3 cellular contexts compared by ENCODE assay signal in the genomic region with DNA sequence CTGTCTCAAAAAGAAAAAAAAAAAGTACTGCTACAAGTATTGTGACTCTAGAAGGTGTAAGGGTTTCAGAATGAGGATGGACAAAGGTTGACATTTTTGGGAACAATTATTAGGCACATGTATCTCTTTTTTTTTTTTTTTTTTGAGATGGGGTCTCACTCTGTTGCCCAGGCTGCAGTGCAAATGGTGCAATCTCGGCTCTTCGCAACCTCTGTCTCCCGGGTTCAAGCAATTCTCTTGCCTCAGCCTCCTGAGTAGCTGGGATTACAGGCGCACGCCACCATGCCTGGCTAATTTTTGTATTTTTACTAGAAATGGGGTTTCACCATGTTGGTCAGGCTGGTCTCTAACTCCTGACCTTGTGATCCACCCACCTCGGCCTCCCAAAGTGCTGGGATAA. TPM values are rescaled to one million over a fixed set of nuclear protein-coding genes. Genes with fewer than 3 reads are reported as not detected.
DNase-seq lines count a peak whose midpoint lies in the region; ATAC-seq, FAIRE-seq and TF ChIP-seq lines count a peak whose summit lies in the region.
"Not testable (repeated sequence)": the region's sequence is repeated elsewhere in the genome, so short reads cannot be mapped to it uniquely, and the experiment has no call there.

No MANE protein-coding gene starts in this region.

- CTCF ChIA-PET in HEK293 (lab: Yijun Ruan, JAX) (interaction anchor here (1.9 kb wide), 1 partner anchor 34 kb away, joined by 4 read pairs; no protein-coding TSS in a partner anchor), K562 (lab: Yijun Ruan, JAX; ENCODE audit: low intra/inter-chr PET ratio) (interaction anchor here (0.6 kb wide), 1 partner anchor 407 kb away, joined by 3 read pairs; the partner anchor contains the start of gene HNF1A)

- H3K9me1 ChIP-seq in K562 (ENCODE audit: control insufficient read depth, insufficient read depth, low read length) = not testable (repeated sequence)

- H3K27me3 ChIP-seq in K562 (ENCODE audit: control insufficient read depth in 2 of 2, insufficient read depth in 2 of 2, low read length in 2 of 2) = not testable (repeated sequence)

- H4K20me1 ChIP-seq in K562 (replicated peaks; ENCODE audit: control insufficient read depth, insufficient read depth, low read length) = not testable (repeated sequence)

- TF ChIP-seq RAD21 in K562 (CRISPR knock-in tag; conservative IDR thresholded peaks at IDR 0.05 in 1 of 2, IDR thresholded peaks at IDR 0.05 in 1 of 2) = not testable (repeated sequence)

- H2AFZ ChIP-seq in K562 (ENCODE audit: low read depth, low read length) = not testable (repeated sequence)

- ATAC-seq in K562 = not testable (repeated sequence)

- not testable (repeated sequence) for H3K36me3 ChIP-seq in HEK293 (ENCODE audit: control insufficient read depth in 2 of 2, insufficient read depth in 1 of 2, low read length in 2 of 2); K562 (ENCODE audit: control insufficient read depth, insufficient read depth, low read length)

- intact Hi-C loops in K562 (cut with micrococcal nuclease) = not testable (repeated sequence)

- TF ChIP-seq POLR2A in K562 (conservative IDR thresholded peaks at IDR 0.05) = not testable (repeated sequence)

- WGBS in K562 (ENCODE audit: insufficient coverage, low coverage, missing lambda C conversion rate) = 20% methylated on average over 6 of the region's 6 CpGs

- H3K79me2 ChIP-seq in K562 (ENCODE audit: control insufficient read depth, insufficient read depth, low read length) = not testable (repeated sequence)

- not testable (repeated sequence) for DNase-seq in K562 (ENCODE audit: extremely low read depth in 1 of 4, low spot score in 3 of 4)
- peak; percentile 55 for DNase-seq in mesenteric fat pad (ENCODE audit: low spot score)

- not testable (repeated sequence) for BruUV-seq in K562 (replicated peaks; lab: Mats Ljungman, UMichigan)

- not testable (repeated sequence) for H3K4me2 ChIP-seq in K562 (ENCODE audit: insufficient read depth, low read length)

- in situ Hi-C loops in K562 (cut with MboI) = not testable (repeated sequence)

- not testable (repeated sequence) for TF ChIP-seq CTCF in HEK293 (tag by site-specific recombination; IDR thresholded peaks at IDR 0.05); K562 (IDR thresholded peaks at IDR 0.05 in 2 of 3, conservative IDR thresholded peaks at IDR 0.05 in 1 of 3; ENCODE audit: insufficient read depth in 2 of 3, low read depth in 1 of 3, low read length in 3 of 3)

- not testable (repeated sequence) for TF ChIP-seq EP300 in K562 (IDR thresholded peaks at IDR 0.05; ENCODE audit: low read length)

- FAIRE-seq in K562 (lab: Jason Lieb, UNC) = not testable (repeated sequence)

- POLR2A ChIA-PET in HEK293 (lab: Yijun Ruan, JAX) = interaction anchor here (0.6 to 2.5 kb wide), 2 partner anchors 15 to 42 kb away, joined by 3 to 9 read pairs; partner anchors contain the start of gene RNF34
- POLR2A ChIA-PET in K562 (lab: Yijun Ruan, JAX) = interaction anchor here (0.9 to 2.4 kb wide), 3 partner anchors 11 to 33 kb away, joined by 3 to 15 read pairs (median 13); partner anchors contain the start of genes ANAPC5 and RNF34

- H3K9ac ChIP-seq in K562 (ENCODE audit: insufficient read depth in 1 of 2, low read depth in 2 of 2, low read length in 2 of 2) = not testable (repeated sequence)

- not testable (repeated sequence) for H3K4me1 ChIP-seq in HEK293 (ENCODE audit: control insufficient read depth, insufficient read depth, low read length); K562 (replicated peaks in 1 of 2; ENCODE audit: control insufficient read depth in 2 of 2, insufficient read depth in 2 of 2, low read length in 2 of 2)

- H3K4me3 ChIP-seq in HEK293 (ENCODE audit: low read depth, low read length); K562: not testable (repeated sequence)

- H3K9me3 ChIP-seq in HEK293 (ENCODE audit: control insufficient read depth, insufficient read depth, low read depth, low read length); K562 (replicated peaks; ENCODE audit: control insufficient read depth, insufficient read depth, low read depth, low read length): not testable (repeated sequence)

- H3K27ac ChIP-seq in HEK293 (ENCODE audit: extremely low read depth, low read depth, low read length); K562 (ENCODE audit: extremely low read depth, low read depth, low read length): not testable (repeated sequence)

TF ChIP-seq in HEK293, 187 proteins besides CTCF, POLR2A, EP300 and RAD21:
- TF ChIP-seq ZNF121 (tag by site-specific recombination; IDR thresholded peaks at IDR 0.05) = 0 out of 2 replicates have a peak, but pooled peaks have one; percentile 66

TF ChIP-seq in K562, 482 proteins besides CTCF, POLR2A, EP300 and RAD21:
- peak; percentile 68 for TF ChIP-seq ZNF121 (CRISPR knock-in tag; conservative IDR thresholded peaks at IDR 0.05)

RNA-seq across cellular contexts. Expression of gene RNF34, which starts 15.0 kb away (rescaled TPM):
- total RNA-seq in K562 (2011; cell fraction: chromatin; rRNA removed; ENCODE audit: low replicate concordance) = 109 and 110 TPM in 2 replicates
- 69.5 and 69.6 TPM in 2 replicates for total RNA-seq in K562 (2011; cell fraction: nucleolus; rRNA removed)
- total RNA-seq in K562 (2011; cell fraction: nucleoplasm; rRNA removed) = 118 and 187 TPM in 2 replicates
- 68.8 and 120 TPM in 2 replicates for total RNA-seq in K562 (2014; rRNA removed)
- total RNA-seq in K562 (2014; rRNA removed; fragmentation: Illumina TruSeq; extraction: Trizol) = 47.1 and 48.9 TPM in 2 replicates
- total RNA-seq in K562 (2015; rRNA removed; fragmentation: Illumina TruSeq; extraction: Trizol) = 60.6 and 60.9 TPM in 2 replicates
- 42.4 and 47.1 TPM in 2 replicates for total RNA-seq in K562 (2021)
- polyA plus RNA-seq in K562 (2011; rRNA removed) = 41.7 and 51.0 TPM in 2 replicates
- polyA plus RNA-seq in K562 (2011; cell fraction: cytosol; rRNA removed) = 27.8 and 35.3 TPM in 2 replicates
- polyA plus RNA-seq in K562 (2011; cell fraction: nucleus; rRNA removed) = 212 and 235 TPM in 2 replicates
- polyA plus RNA-seq in K562 (2012) = 43.8 and 80.2 TPM in 2 replicates
- 52.0 and 54.1 TPM in 2 replicates for polyA plus RNA-seq in K562 (2014; fragmentation: Illumina TruSeq; extraction: Trizol)
- polyA plus RNA-seq in K562 (2014; fragmentation: Nextera tagmentation; extraction: Ambion mirVana) = 10 to 100 TPM; 65.4 to 88.9 TPM
- 47.2 and 48.4 TPM in 2 replicates for polyA plus RNA-seq in K562 (2014; rRNA removed)
- 63.6 and 90.6 TPM in 2 replicates for polyA minus RNA-seq in K562 (2011; rRNA and poly(A)+ RNA removed)
- 32.9 and 33.6 TPM in 2 replicates for polyA minus RNA-seq in K562 (2011; cell fraction: cytosol; rRNA and poly(A)+ RNA removed)
- 39.9 and 48.1 TPM in 2 replicates for polyA minus RNA-seq in K562 (2011; cell fraction: nucleus; rRNA and poly(A)+ RNA removed)
- 26.3 TPM for total RNA-seq in mesenteric fat pad

RNA-seq across cellular contexts. Expression of gene ANAPC5, which starts 32.7 kb away (rescaled TPM):
- total RNA-seq in K562 (2011; cell fraction: chromatin; rRNA removed; ENCODE audit: low replicate concordance) = 698 and 990 TPM in 2 replicates
- 389 and 392 TPM in 2 replicates for total RNA-seq in K562 (2011; cell fraction: nucleolus; rRNA removed)
- total RNA-seq in K562 (2011; cell fraction: nucleoplasm; rRNA removed) = 547 and 619 TPM in 2 replicates
- total RNA-seq in K562 (2014; rRNA removed) = 176 and 194 TPM in 2 replicates
- 269 and 301 TPM in 2 replicates for total RNA-seq in K562 (2014; rRNA removed; fragmentation: Illumina TruSeq; extraction: Trizol)
- total RNA-seq in K562 (2015; rRNA removed; fragmentation: Illumina TruSeq; extraction: Trizol) = 190 and 197 TPM in 2 replicates
- total RNA-seq in K562 (2021) = 168 and 169 TPM in 2 replicates
- polyA plus RNA-seq in K562 (2011; rRNA removed) = 307 and 315 TPM in 2 replicates
- 232 and 246 TPM in 2 replicates for polyA plus RNA-seq in K562 (2011; cell fraction: cytosol; rRNA removed)
- 472 and 632 TPM in 2 replicates for polyA plus RNA-seq in K562 (2011; cell fraction: nucleus; rRNA removed)
- 114 and 144 TPM in 2 replicates for polyA plus RNA-seq in K562 (2012)
- polyA plus RNA-seq in K562 (2014; fragmentation: Illumina TruSeq; extraction: Trizol) = 201 and 250 TPM in 2 replicates
- polyA plus RNA-seq in K562 (2014; fragmentation: Nextera tagmentation; extraction: Ambion mirVana) = 100 to 1,000 TPM; 136 to 181 TPM
- polyA plus RNA-seq in K562 (2014; rRNA removed) = 207 and 213 TPM in 2 replicates
- 307 and 339 TPM in 2 replicates for polyA minus RNA-seq in K562 (2011; rRNA and poly(A)+ RNA removed)
- 97.9 and 140 TPM in 2 replicates for polyA minus RNA-seq in K562 (2011; cell fraction: cytosol; rRNA and poly(A)+ RNA removed)
- 212 and 378 TPM in 2 replicates for polyA minus RNA-seq in K562 (2011; cell fraction: nucleus; rRNA and poly(A)+ RNA removed)
- total RNA-seq in mesenteric fat pad = 80.9 TPM
